ENCODE assay signal across 1 cellular context in the genomic region with DNA sequence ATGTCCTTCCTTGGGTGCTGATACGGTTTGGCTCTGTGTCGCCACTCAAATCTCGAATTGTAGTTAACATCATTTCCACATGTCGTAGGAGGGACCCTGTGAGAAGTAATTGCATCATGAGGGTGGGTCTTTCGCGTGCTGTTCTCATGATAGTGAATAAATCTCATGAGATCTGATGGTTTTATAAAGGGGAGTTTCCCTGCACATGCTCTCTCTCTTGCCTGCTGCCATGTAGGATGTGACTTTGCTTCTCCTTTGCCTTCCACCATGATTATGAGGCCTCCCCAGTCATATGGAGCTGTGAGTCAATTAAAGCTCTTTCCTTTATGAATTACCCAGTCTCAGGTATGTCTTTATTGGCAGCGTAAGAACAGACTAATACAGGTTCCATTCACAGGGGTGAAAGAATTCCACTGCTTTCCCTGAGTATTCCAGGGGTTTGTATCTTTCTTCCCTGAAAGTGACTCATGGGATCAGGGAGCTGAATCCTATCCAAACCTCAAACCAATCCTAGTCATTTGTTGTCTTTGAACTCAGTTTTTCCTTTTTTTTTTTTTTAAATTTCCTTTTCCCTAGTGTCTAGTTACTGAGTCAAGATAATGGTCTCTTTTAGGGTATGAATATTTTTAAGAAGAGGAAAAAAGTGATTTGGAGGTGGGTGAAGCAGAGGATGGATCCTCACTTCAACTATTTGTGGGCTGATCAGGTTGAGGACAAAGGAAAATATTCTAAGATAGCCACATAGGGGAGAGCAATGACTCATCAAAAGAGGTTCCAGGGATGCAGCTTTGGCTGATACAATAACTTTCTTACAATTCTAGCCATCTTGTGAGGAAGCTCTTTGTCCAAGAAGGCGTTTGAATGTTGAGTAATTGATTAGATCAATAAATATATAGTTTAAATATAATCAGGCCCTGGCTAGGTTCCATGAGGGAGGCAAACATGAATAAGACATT.
TF ChIP-seq lines count a peak whose summit lies in the region.

No MANE protein-coding gene starts in this region.

TF ChIP-seq in IMR-90, 13 proteins besides CTCF, POLR2A, EP300 and RAD21:
- peak; percentile 47 for TF ChIP-seq NFE2L2 (IDR thresholded peaks at IDR 0.05; ENCODE audit: low read depth, low read length)
- TF ChIP-seq CEBPB (IDR thresholded peaks at IDR 0.05; ENCODE audit: low read depth, low read length) = no peak
TF ChIP-seq in IMR-90: peak in this region for 1.
